Comparison of ENCODE assay signal across 9 cellular contexts in genomic region chr2:175169191-175169590, GRCh38. TPM values are rescaled to one million over a fixed set of nuclear protein-coding genes. Genes with fewer than 3 reads are reported as not detected.
DNase-seq lines count a peak whose midpoint lies in the region; ATAC-seq, FAIRE-seq and TF ChIP-seq lines count a peak whose summit lies in the region.
"Had no signal": no experiment of that assay in that cellular context is flagged by ENCODE, and none has a peak within 500 bp of the region (broad histone marks: within the 10 kb centered on the region; RNA-seq: fewer than 3 reads in every experiment).

No MANE protein-coding gene starts in this region.

- H3F3A ChIP-seq in GM23338 (replicated peaks; ENCODE audit: low read depth), result no peaks in the 10 kb centered on the region

- H3K9me3 ChIP-seq in OCI-LY3 (ENCODE audit: insufficient read depth, low read length) (no peaks in the 10 kb centered on the region), endothelial cell of umbilical vein (replicated peaks; ENCODE audit: control insufficient read depth, insufficient read depth, low read length) (no peaks in the 10 kb centered on the region), psoas muscle (no peaks in the 10 kb centered on the region)
- H3K9me3 ChIP-seq: body of pancreas had no signal

- FAIRE-seq in endothelial cell of umbilical vein (lab: Jason Lieb, UNC), result no peak

- H3K4me1 ChIP-seq in GM23338 (ENCODE audit: insufficient read depth) (peaks cover 15% of the 10 kb centered on the region; the same call in 1 of the 2 replicates), OCI-LY3 (ENCODE audit: low read length) (peaks cover 19% of the 10 kb centered on the region), endothelial cell of umbilical vein (ENCODE audit: control insufficient read depth, extremely low read depth, insufficient read depth, low read length) (peaks cover 11% of the 10 kb centered on the region), psoas muscle (peaks cover 23% of the 10 kb centered on the region)

- CTCF ChIA-PET in endothelial cell of umbilical vein (lab: Charles Lee), result interaction anchor here (1.0 to 1.3 kb wide), 3 partner anchors 82 to 469 kb away, joined by 3 to 5 read pairs (median 3); no protein-coding TSS in a partner anchor

- H2AFZ ChIP-seq in GM23338, result no peak overlapping the region
- no peak overlapping the region for H2AFZ ChIP-seq in OCI-LY3 (ENCODE audit: low read depth, low read length)
- no peak overlapping the region for H2AFZ ChIP-seq in endothelial cell of umbilical vein (ENCODE audit: low read depth, low read length)

- H3K27me3 Mint-ChIP-seq in GM23338 (ENCODE audit: insufficient read depth, low read depth, poor library complexity), result peaks cover 5% of the 10 kb centered on the region

- H4K20me1 ChIP-seq in GM23338 (replicated peaks; ENCODE audit: insufficient read depth), result peaks cover 13% of the 10 kb centered on the region; the same call in 1 of the 2 replicates
- H4K20me1 ChIP-seq in OCI-LY3 (ENCODE audit: insufficient read depth, low read length), result peaks cover 19% of the 10 kb centered on the region
- H4K20me1 ChIP-seq in endothelial cell of umbilical vein (replicated peaks; ENCODE audit: control insufficient read depth, extremely low read depth, insufficient read depth, low read length), result peaks cover 3% of the 10 kb centered on the region

- peaks cover 36% of the 10 kb centered on the region for H3K79me2 ChIP-seq in GM23338 (replicated peaks; ENCODE audit: insufficient read depth)
- H3K79me2 ChIP-seq in OCI-LY3 (ENCODE audit: low read length), result peaks cover 38% of the 10 kb centered on the region
- H3K79me2 ChIP-seq in endothelial cell of umbilical vein (ENCODE audit: control insufficient read depth, insufficient read depth, low read length), result peaks cover 38% of the 10 kb centered on the region

- no peaks in the 10 kb centered on the region for H3K9me1 ChIP-seq in endothelial cell of umbilical vein (replicated peaks; ENCODE audit: control insufficient read depth, extremely low read depth, insufficient read depth, low read length)

- intact Hi-C loops in endothelial cell of umbilical vein (cut with micrococcal nuclease), result loop anchor here (2.0 to 10.0 kb wide), 3 partner anchors 170 to 682 kb away; partner anchors contain the start of genes CHRNA1 and GPR155
- intact Hi-C loops in psoas muscle (cut with DNase I), result loop anchor here in 1 of 2 donors (5.0 kb wide), 1 partner anchor 37 kb away; no protein-coding TSS in a partner anchor

- POLR2A ChIA-PET in endothelial cell of umbilical vein (lab: Charles Lee), result no interaction called here

- no peak for DNase-seq in GM23338 (ENCODE audit: low spot score)
- DNase-seq in endothelial cell of umbilical vein (ENCODE audit: low read depth, low spot score), result no peak
- no peak for DNase-seq in psoas muscle
- DNase-seq in stimulated activated CD4-positive, alpha-beta T cell treated with anti-CD3 and anti-CD28 coated beads, Interleukin-4, amount 100 ng/mL, for 1 hour, result no peak
- DNase-seq in NOMO-1 treated with DMSO at 0.1 percent for 48 hours (lab: John Stamatoyannopoulos, UW; ENCODE audit: unreplicated experiment), result no peak
- DNase-seq in nucleus accumbens (lab: John Stamatoyannopoulos, UW), result no peak
- DNase-seq: body of pancreas, SHP77 treated with DMSO at 0.1 percent for 48 hours had no signal

- peaks cover 10% of the 10 kb centered on the region; the same call in 2 of the 3 replicates for H3K4me1 Mint-ChIP-seq in GM23338

- H3K36me3 Mint-ChIP-seq in GM23338 (ENCODE audit: low read depth), result peaks cover under 1% of the 10 kb centered on the region; the same call in 1 of the 3 replicates

- H3K4me2 ChIP-seq in GM23338 (peak overlapping the region; percentile 79), OCI-LY3 (ENCODE audit: low read length) (peak overlapping the region; percentile 57), endothelial cell of umbilical vein (ENCODE audit: insufficient read depth, low read length) (peak overlapping the region; percentile 67)

- H3K9me3 Mint-ChIP-seq in GM23338, result no peaks in the 10 kb centered on the region

- ATAC-seq in GM23338, result no peak
- no peak for ATAC-seq in psoas muscle

- peak overlapping the region; percentile 99 for H3K4me3 Mint-ChIP-seq in GM23338

- H3K27ac ChIP-seq in GM23338 (ENCODE audit: low read depth) (peak overlapping the region; percentile 60; the same call in 1 of the 2 replicates), OCI-LY3 (ENCODE audit: low read length) (peak overlapping the region; percentile 60; the same call in 1 of the 2 replicates), endothelial cell of umbilical vein (ENCODE audit: insufficient read depth, low read depth, low read length) (no peak overlapping the region), psoas muscle (peak overlapping the region; percentile 90)

- TF ChIP-seq CTCF in GM23338 (conservative IDR thresholded peaks at IDR 0.05; ENCODE audit: low read depth in 2 of 2), result no peak
- TF ChIP-seq CTCF in OCI-LY3 (IDR thresholded peaks at IDR 0.05; ENCODE audit: low read depth, low read length), result no peak
- no peak for TF ChIP-seq CTCF in endothelial cell of umbilical vein (IDR thresholded peaks at IDR 0.05; ENCODE audit: extremely low read depth in 1 of 2, insufficient read depth in 1 of 2, low read depth in 1 of 2, low read length in 2 of 2)
- TF ChIP-seq CTCF in psoas muscle (IDR thresholded peaks at IDR 0.05), result no peak

- 43 to 52% (median 49%) methylated on average over 3 of the region's 3 CpGs for WGBS in psoas muscle, 3 donors

- no peaks in the 10 kb centered on the region for H3K27me3 ChIP-seq in GM23338 (ENCODE audit: insufficient read depth)
- no peaks in the 10 kb centered on the region for H3K27me3 ChIP-seq in OCI-LY3 (ENCODE audit: low read depth, low read length)
- no peaks in the 10 kb centered on the region for H3K27me3 ChIP-seq in endothelial cell of umbilical vein (ENCODE audit: control insufficient read depth in 2 of 2, insufficient read depth in 2 of 2, low read length in 2 of 2)
- H3K27me3 ChIP-seq in psoas muscle (ENCODE audit: insufficient read depth in 3 of 3, low read length in 2 of 3), result no peaks in the 10 kb centered on the region
- H3K27me3 ChIP-seq: body of pancreas had no signal

- no TSS peak for BruUV-seq in endothelial cell of umbilical vein (replicated peaks; lab: Mats Ljungman, UMichigan)

- no peaks in the 10 kb centered on the region for H3K36me3 ChIP-seq in GM23338 (ENCODE audit: insufficient read depth)
- peaks cover 6% of the 10 kb centered on the region for H3K36me3 ChIP-seq in OCI-LY3 (replicated peaks; ENCODE audit: low read depth, low read length)
- H3K36me3 ChIP-seq in endothelial cell of umbilical vein (ENCODE audit: control insufficient read depth in 2 of 2, extremely low read depth in 1 of 2, insufficient read depth in 2 of 2, low read length in 2 of 2), result peaks cover 0 to under 1% of the 10 kb centered on the region in 2 experiments
- peaks cover 4 to 5% of the 10 kb centered on the region in 2 donors for H3K36me3 ChIP-seq in psoas muscle (ENCODE audit: insufficient read depth in 1 of 2, low read depth in 1 of 2)

- peak overlapping the region; percentile 72 for H3K9ac ChIP-seq in OCI-LY3 (ENCODE audit: low read length)
- H3K9ac ChIP-seq in endothelial cell of umbilical vein (replicated peaks; ENCODE audit: extremely low read depth, insufficient read depth, low read length), result no peak overlapping the region

- TF ChIP-seq POLR2A in endothelial cell of umbilical vein (IDR thresholded peaks at IDR 0.05; ENCODE audit: low read depth, low read length), result no peak

- dilution Hi-C loops in endothelial cell of umbilical vein (cut with MboI; ENCODE audit: extremely low pct_ligation_motif_present, low sequenced_read_pairs), result no loop called here

- no peak overlapping the region for H3K27ac Mint-ChIP-seq in GM23338

- H3K9me2 ChIP-seq in GM23338 (ENCODE audit: insufficient read depth), result no peaks in the 10 kb centered on the region

- peak overlapping the region; percentile 57 for H3K4me3 ChIP-seq in GM23338
- peak overlapping the region; percentile 80 for H3K4me3 ChIP-seq in OCI-LY3 (ENCODE audit: low read length)
- peak overlapping the region in 1 of 3 experiments; percentile 75 for H3K4me3 ChIP-seq in endothelial cell of umbilical vein (replicated peaks in 1 of 3; ENCODE audit: insufficient read depth in 1 of 3, low read depth in 1 of 3, low read length in 3 of 3)
- H3K4me3 ChIP-seq in psoas muscle, result peak overlapping the region; percentile 81

TF ChIP-seq in endothelial cell of umbilical vein, 7 proteins besides CTCF, POLR2A, EP300 and RAD21 (continues in another document):
- TF ChIP-seq POLR2AphosphoS5 (IDR thresholded peaks at IDR 0.05; ENCODE audit: insufficient read depth, low read depth, low read length) (no peak), MYC (IDR thresholded peaks at IDR 0.05; ENCODE audit: low read depth, low read length) (no peak), FOS (IDR thresholded peaks at IDR 0.05; ENCODE audit: borderline replicate concordance, insufficient read depth, low read length) (no peak)

RNA-seq across cellular contexts. Expression of gene ATF2, which starts 1.2 kb away (rescaled TPM):
- total RNA-seq in GM23338 (2014; rRNA removed; shearing (Covaris generic)), result 56.2 and 63.1 TPM in 2 replicates
- polyA plus RNA-seq in GM23338 (2016; fragmentation: Nextera tagmentation; extraction: Ambion mirVana), result 20.3 and 23.6 TPM in 2 replicates
- total RNA-seq in endothelial cell of umbilical vein, result 55.9 and 57.1 TPM in 2 replicates
- polyA plus RNA-seq in endothelial cell of umbilical vein, result 36.3 and 39.5 TPM in 2 replicates
- 34.3 and 38.5 TPM in 2 replicates for polyA plus RNA-seq in endothelial cell of umbilical vein (2011; cell fraction: cytosol; rRNA removed)
- polyA plus RNA-seq in endothelial cell of umbilical vein (2011; cell fraction: nucleus; rRNA removed), result 64.9 and 72.6 TPM in 2 replicates
- polyA plus RNA-seq in endothelial cell of umbilical vein (2012), result 27.6 and 28.1 TPM in 2 replicates
- polyA minus RNA-seq in endothelial cell of umbilical vein, result 152 and 154 TPM in 2 replicates
- polyA minus RNA-seq in endothelial cell of umbilical vein (2011; cell fraction: cytosol; rRNA and poly(A)+ RNA removed), result 37.8 TPM
- polyA minus RNA-seq in endothelial cell of umbilical vein (2011; cell fraction: nucleus; rRNA and poly(A)+ RNA removed), result 175 and 245 TPM in 2 replicates
- 10 to 100 TPM; 18.7 to 22.3 (median 20.2) TPM for total RNA-seq in psoas muscle
- 10 to 100 TPM in 1 of 3 donors, 1 to 10 TPM in 2; 6.9 to 12.4 (median 7.2) TPM for polyA plus RNA-seq in psoas muscle

RNA-seq across cellular contexts. Expression of gene ATP5MC3, which starts 12.3 kb away (rescaled TPM):
- 185 and 189 TPM in 2 replicates for total RNA-seq in GM23338 (2014; rRNA removed; shearing (Covaris generic))
- polyA plus RNA-seq in GM23338 (2016; fragmentation: Nextera tagmentation; extraction: Ambion mirVana) (531 and 557 TPM in 2 replicates), endothelial cell of umbilical vein (412 and 452 TPM in 2 replicates), psoas muscle (1,000 to 10,000 TPM in 1 of 3 donors, 100 to 1,000 TPM in 2; 356 to 1,379 (median 727) TPM)
- total RNA-seq in endothelial cell of umbilical vein (201 and 233 TPM in 2 replicates), psoas muscle (100 to 1,000 TPM; 277 to 690 (median 351) TPM)
- polyA plus RNA-seq in endothelial cell of umbilical vein (2011; cell fraction: cytosol; rRNA removed), result 328 and 355 TPM in 2 replicates
- polyA plus RNA-seq in endothelial cell of umbilical vein (2011; cell fraction: nucleus; rRNA removed), result 122 and 144 TPM in 2 replicates
- polyA plus RNA-seq in endothelial cell of umbilical vein (2012), result 338 and 361 TPM in 2 replicates
- 158 and 176 TPM in 2 replicates for polyA minus RNA-seq in endothelial cell of umbilical vein
- polyA minus RNA-seq in endothelial cell of umbilical vein (2011; cell fraction: cytosol; rRNA and poly(A)+ RNA removed), result 84.1 TPM
- 28.9 and 38.1 TPM in 2 replicates for polyA minus RNA-seq in endothelial cell of umbilical vein (2011; cell fraction: nucleus; rRNA and poly(A)+ RNA removed)
